ENCODE assay signal across 33 cellular contexts in the genomic region with DNA sequence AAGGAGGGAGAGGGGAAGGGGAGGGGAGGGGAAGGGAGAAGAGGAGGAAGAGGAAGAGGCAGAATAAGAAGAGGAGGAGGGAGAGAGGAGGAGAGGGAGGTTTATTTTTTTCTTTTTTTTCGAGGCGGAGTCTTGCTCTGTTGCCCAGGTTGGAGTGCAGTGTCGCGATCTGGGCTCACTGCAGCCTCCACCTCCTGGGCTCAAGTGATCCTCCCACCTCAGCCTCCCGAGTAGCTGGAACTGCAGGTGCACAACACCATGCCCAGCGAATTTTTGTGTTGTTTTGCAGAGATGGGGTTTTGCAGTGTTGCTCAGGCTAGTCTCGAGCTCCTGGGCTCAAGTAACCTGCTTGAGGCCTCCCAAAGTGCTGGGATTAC. TPM values are rescaled to one million over a fixed set of nuclear protein-coding genes. Genes with fewer than 3 reads are reported as not detected.
"Had no signal": no experiment of that assay in that cellular context is flagged by ENCODE, and none has a peak within 500 bp of the region (broad histone marks: within the 10 kb centered on the region; RNA-seq: fewer than 3 reads in every experiment).

No MANE protein-coding gene starts in this region.

- DNase-seq: activated CD4-positive, alpha-beta memory T cell treated with anti-CD3 and anti-CD28 coated beads, Interleukin-2, amount 10 ng/mL, durations not matched to agents 7 days and 5 days; activated CD4-positive, alpha-beta T cell treated with anti-CD3 and anti-CD28 coated beads for 1 hour; activated CD4-positive, alpha-beta T cell treated with anti-CD3 and anti-CD28 coated beads for 4 hours; activated CD4-positive, alpha-beta T cell treated with anti-CD3 and anti-CD28 coated beads, Interleukin-2, amount 10 ng/mL, durations not matched to agents 7 days and 5 days; activated CD4-positive, alpha-beta T cell treated with anti-CD3 and anti-CD28 coated beads, Interleukin-2, amount 50 U/mL, for 4 hours; activated effector memory CD4-positive, alpha-beta T cell treated with Interleukin-2 at 50 U/mL for 16 hours; activated gamma-delta T cell treated with Interleukin-2 at 50 U/mL for 16 hours; activated naive CD8-positive, alpha-beta T cell treated with anti-CD3 and anti-CD28 coated beads, Interleukin-2, amount 50 U/mL, for 24 hours; activated T-cell treated with anti-CD3 and anti-CD28 coated beads, Interleukin-2, amount 50 U/mL, for 4 hours; aorta; body of pancreas; cortex of kidney; effector CD4-positive, alpha-beta T cell; effector memory CD8-positive, alpha-beta T cell; erythroblast; foreskin melanocyte; heart right ventricle; T1000 had no signal

- H3K4me3 Mint-ChIP-seq: activated CD4-positive, alpha-beta T cell treated with anti-CD3 and anti-CD28 coated beads, Interleukin-2, amount 10 ng/mL, durations not matched to agents 7 days and 5 days; activated naive CD4-positive, alpha-beta T cell treated with anti-CD3 and anti-CD28 coated beads for 36 hours; activated naive CD4-positive, alpha-beta T cell treated with anti-CD3 and anti-CD28 coated beads, Interleukin-2, amount 50 U/mL, for 24 hours; activated naive CD8-positive, alpha-beta T cell treated with anti-CD3 and anti-CD28 coated beads for 36 hours; activated naive CD8-positive, alpha-beta T cell treated with anti-CD3 and anti-CD28 coated beads, Interleukin-2, amount 50 U/mL, for 24 hours; activated T-cell treated with anti-CD3 and anti-CD28 coated beads, Interleukin-2, amount 50 U/mL, for 4 hours; effector memory CD8-positive, alpha-beta T cell; T-helper 1 cell treated with Interleukin-12 subunit alpha and Interleukin-12 subunit beta and Interleukin-4 antibody, amounts not matched to agents 30 μg/mL and 1 μg/mL, for 36 hours; T-helper 2 cell treated with Interferon-gamma antibody and Interleukin-4, amounts not matched to agents 5 μg/mL and 100 μg/mL, for 36 hours had no signal

- H3K27ac Mint-ChIP-seq: activated CD4-positive, alpha-beta T cell treated with anti-CD3 and anti-CD28 coated beads, Interleukin-2, amount 10 ng/mL, durations not matched to agents 7 days and 5 days; activated naive CD4-positive, alpha-beta T cell treated with anti-CD3 and anti-CD28 coated beads for 36 hours; activated naive CD4-positive, alpha-beta T cell treated with anti-CD3 and anti-CD28 coated beads, Interleukin-2, amount 50 U/mL, for 24 hours; activated naive CD8-positive, alpha-beta T cell treated with anti-CD3 and anti-CD28 coated beads for 36 hours; activated naive CD8-positive, alpha-beta T cell treated with anti-CD3 and anti-CD28 coated beads, Interleukin-2, amount 50 U/mL, for 24 hours; activated T-helper 17 cell treated with anti-CD3 and anti-CD28 coated beads, Interleukin-2, amount 50 U/mL, for 72 hours; effector memory CD8-positive, alpha-beta T cell; T-helper 1 cell treated with Interleukin-12 subunit alpha and Interleukin-12 subunit beta and Interleukin-4 antibody, amounts not matched to agents 30 μg/mL and 1 μg/mL, for 36 hours; T-helper 2 cell treated with Interferon-gamma antibody and Interleukin-4, amounts not matched to agents 5 μg/mL and 100 μg/mL, for 36 hours had no signal

- H3K9me3 ChIP-seq: adrenal gland, body of pancreas, esophagus muscularis mucosa, gastroesophageal sphincter, heart right ventricle had no signal

- H3K27ac ChIP-seq: adrenal gland, body of pancreas, esophagus muscularis mucosa, gastroesophageal sphincter, heart right ventricle had no signal

- H3K4me3 ChIP-seq: adrenal gland, body of pancreas, gastroesophageal sphincter, heart right ventricle had no signal

- ATAC-seq: body of pancreas; effector memory CD8-positive, alpha-beta T cell; gastroesophageal sphincter had no signal

- H3K27me3 ChIP-seq: body of pancreas had no signal

- H3K4me1 ChIP-seq: adrenal gland, heart right ventricle had no signal

- H3K36me3 ChIP-seq: adrenal gland, esophagus muscularis mucosa, gastroesophageal sphincter, heart right ventricle had no signal

- H3K36me3 Mint-ChIP-seq: activated naive CD4-positive, alpha-beta T cell treated with anti-CD3 and anti-CD28 coated beads, Interleukin-2, amount 50 U/mL, for 24 hours; activated naive CD8-positive, alpha-beta T cell treated with anti-CD3 and anti-CD28 coated beads for 36 hours; T-cell had no signal

- H3K9me3 Mint-ChIP-seq: activated CD4-positive, alpha-beta memory T cell treated with anti-CD3 and anti-CD28 coated beads, Interleukin-2, amount 10 ng/mL, durations not matched to agents 7 days and 5 days; activated CD4-positive, alpha-beta T cell treated with anti-CD3 and anti-CD28 coated beads, Interleukin-2, amount 10 ng/mL, durations not matched to agents 7 days and 5 days; activated naive CD4-positive, alpha-beta T cell treated with anti-CD3 and anti-CD28 coated beads for 36 hours; activated naive CD4-positive, alpha-beta T cell treated with anti-CD3 and anti-CD28 coated beads, Interleukin-2, amount 50 U/mL, for 24 hours; activated naive CD8-positive, alpha-beta T cell treated with anti-CD3 and anti-CD28 coated beads for 36 hours; activated naive CD8-positive, alpha-beta T cell treated with anti-CD3 and anti-CD28 coated beads, Interleukin-2, amount 50 U/mL, for 24 hours; activated T-cell treated with anti-CD3 and anti-CD28 coated beads, Interleukin-2, amount 50 U/mL, for 4 hours; activated T-helper 17 cell treated with anti-CD3 and anti-CD28 coated beads, Interleukin-2, amount 50 U/mL, for 72 hours; effector memory CD8-positive, alpha-beta T cell; T-cell; T-helper 1 cell treated with Interleukin-12 subunit alpha and Interleukin-12 subunit beta and Interleukin-4 antibody, amounts not matched to agents 30 μg/mL and 1 μg/mL, for 36 hours; T-helper 2 cell treated with Interferon-gamma antibody and Interleukin-4, amounts not matched to agents 5 μg/mL and 100 μg/mL, for 36 hours had no signal

- H3K4me1 Mint-ChIP-seq: activated naive CD4-positive, alpha-beta T cell treated with anti-CD3 and anti-CD28 coated beads, Interleukin-2, amount 50 U/mL, for 24 hours had no signal

RNA-seq across cellular contexts. Expression of a gene that starts 6.1 kb away (rescaled TPM):
- total RNA-seq: activated CD4-positive, alpha-beta T cell treated with anti-CD3 and anti-CD28 coated beads, Interleukin-2, amount 10 ng/mL, durations not matched to agents 7 days and 5 days; activated naive CD4-positive, alpha-beta T cell treated with anti-CD3 and anti-CD28 coated beads for 36 hours; activated naive CD8-positive, alpha-beta T cell treated with anti-CD3 and anti-CD28 coated beads for 36 hours; activated T-cell treated with anti-CD3 and anti-CD28 coated beads, Interleukin-2, amount 50 U/mL, for 4 hours; activated T-helper 17 cell treated with anti-CD3 and anti-CD28 coated beads, Interleukin-2, amount 50 U/mL, for 72 hours; adrenal gland; aorta; body of pancreas; chondrocyte; dermis blood vessel endothelial cell; esophagus muscularis mucosa; fibroblast of lung; fibroblast of villous mesenchyme; gastroesophageal sphincter; glomerular endothelial cell; heart right ventricle; T-cell had no signal
- polyA plus RNA-seq: adrenal gland, aorta, fibroblast of lung, heart right ventricle had no signal
